Comparison of ENCODE assay signal across 8 cellular contexts in genomic region chr6:85594197-85594930, GRCh38. TPM values are rescaled to one million over a fixed set of nuclear protein-coding genes. Genes with fewer than 3 reads are reported as not detected.
A peak's percentile ranks its signal among the peaks of the same experiment; 100 is the strongest.
DNase-seq lines count a peak whose midpoint lies in the region; ATAC-seq, FAIRE-seq and TF ChIP-seq lines count a peak whose summit lies in the region.

No MANE protein-coding gene starts in this region.

- peaks cover 37% of the 10 kb centered on the region for H3K79me2 ChIP-seq in PC-3 (ENCODE audit: low read length)

- H3K4me3 ChIP-seq in PC-3 (ENCODE audit: low read length) = peak overlapping the region; percentile 91
- peak overlapping the region; percentile 66 to 87 for H3K4me3 ChIP-seq in ascending aorta
- H3K4me3 ChIP-seq in kidney (ENCODE audit: low read length in 2 of 2) = peak overlapping the region; percentile 94 to 97

- H3K9me3 ChIP-seq in PC-3 (ENCODE audit: low read length) (no peaks in the 10 kb centered on the region), ascending aorta (no peaks in the 10 kb centered on the region), kidney (ENCODE audit: control insufficient read depth in 1 of 2, low read length in 2 of 2) (no peaks in the 10 kb centered on the region)

- H3K9me2 ChIP-seq in PC-3 (replicated peaks; ENCODE audit: low read length) = no peaks in the 10 kb centered on the region

- peak overlapping the region; percentile 75 for H3K9ac ChIP-seq in PC-3 (ENCODE audit: low read length)
- peak overlapping the region; percentile 18 to 92 for H3K9ac ChIP-seq in kidney (ENCODE audit: low read length in 2 of 2)

- H3F3A ChIP-seq in PC-3 (ENCODE audit: low read length, unreplicated experiment) = no peaks in the 10 kb centered on the region

- POLR2A ChIA-PET in PC-3 (lab: Charles Lee; ENCODE audit: unreplicated experiment) = interaction anchor here (0.5 to 0.9 kb wide), 5 partner anchors 84 to 254 kb away, joined by 3 to 6 read pairs (median 4); partner anchors contain the start of gene NT5E

- H2AFZ ChIP-seq in PC-3 (ENCODE audit: low read length) = peak overlapping the region; percentile 90

- H3K4me1 ChIP-seq in PC-3 (ENCODE audit: insufficient read depth, low read length) (peaks cover 21% of the 10 kb centered on the region), ascending aorta (peaks cover 0 to 15% of the 10 kb centered on the region in 2 donors), kidney (ENCODE audit: control insufficient read depth in 1 of 2, insufficient read depth in 1 of 2, low read depth in 1 of 2, low read length in 2 of 2) (peaks cover 0 to 7% of the 10 kb centered on the region in 2 donors)

- CTCF ChIA-PET in PC-3 (lab: Charles Lee) = no interaction called here

- H3K27ac ChIP-seq in PC-3 (ENCODE audit: low read length) = peak overlapping the region; percentile 76
- peak overlapping the region; percentile 95 to 96 for H3K27ac ChIP-seq in ascending aorta
- peak overlapping the region; percentile 95 for H3K27ac ChIP-seq in kidney (ENCODE audit: low read depth in 2 of 2, low read length in 2 of 2)

- intact Hi-C loops in PC-3 (cut with micrococcal nuclease) = loop anchor here (2.0 to 10.0 kb wide), 3 partner anchors 48 to 142 kb away; partner anchors contain the start of genes NT5E and SYNCRIP
- intact Hi-C loops in ascending aorta (cut with DNase I) = loop anchor here (1.0 to 5.0 kb wide), 2 partner anchors 48 to 142 kb away; partner anchors contain the start of genes NT5E and SYNCRIP
- intact Hi-C loops in kidney (cut with DNase I) = no loop called here

- 0 out of 2 replicates have a peak, but pooled peaks cover 4% of the 10 kb centered on the region for H4K20me1 ChIP-seq in PC-3 (ENCODE audit: low read length)

- H3K4me2 ChIP-seq in PC-3 (ENCODE audit: low read length) = peak overlapping the region; percentile 92

- DNase-seq in A172 (ENCODE audit: low spot score) = peak; percentile 10
- DNase-seq in PC-3 = no peak
- no peak for DNase-seq in ascending aorta (ENCODE audit: low spot score in 2 of 2)
- no peak for DNase-seq in kidney
- peak; percentile 32 to 44 for DNase-seq in stimulated activated CD4-positive, alpha-beta T cell treated with anti-CD3 and anti-CD28 coated beads, Interleukin-4, amount 100 ng/mL, for 48 hours (ENCODE audit: low read depth in 2 of 2)
- no peak for DNase-seq in AG08396 (ENCODE audit: low spot score)

- H3K36me3 ChIP-seq in PC-3 (ENCODE audit: low read depth, low read length) (no peaks in the 10 kb centered on the region), ascending aorta (no peaks in the 10 kb centered on the region), kidney (ENCODE audit: control insufficient read depth in 1 of 2, insufficient read depth in 2 of 2, low read length in 2 of 2) (no peaks in the 10 kb centered on the region)

- no peaks in the 10 kb centered on the region for H3K27me3 ChIP-seq in PC-3 (ENCODE audit: low read length)
- H3K27me3 ChIP-seq in ascending aorta = no peaks in the 10 kb centered on the region

- BruUV-seq in PC-3 (replicated peaks; lab: Mats Ljungman, UMichigan) = TSS peak; percentile 88

- FAIRE-seq in kidney (lab: Jason Lieb, UNC) = no peak

- no peak for TF ChIP-seq CTCF in PC-3 (conservative IDR thresholded peaks at IDR 0.05; ENCODE audit: low read depth, low read length)
- no peak for TF ChIP-seq CTCF in ascending aorta (IDR thresholded peaks at IDR 0.05)
- TF ChIP-seq CTCF in kidney (IDR thresholded peaks at IDR 0.05; ENCODE audit: borderline replicate concordance, extremely low read depth, insufficient read depth) = no peak

- ATAC-seq in GM18870 (IDR thresholded peaks at IDR 0.05; ENCODE audit: unreplicated experiment) (peak; percentile 20), HG03103 (IDR thresholded peaks at IDR 0.05; ENCODE audit: low read depth, unreplicated experiment) (peak; percentile 2), PC-3 (peak; percentile 13)

RNA-seq across cellular contexts. Expression of gene SNX14, which starts 0.7 kb away (rescaled TPM):
- total RNA-seq in A172 (2014; rRNA removed; shearing (Covaris generic)) = 84.2 and 99.9 TPM in 2 replicates
- total RNA-seq in PC-3 (2014; rRNA removed) (64.4 and 65.4 TPM in 2 replicates), ascending aorta (63.2 TPM), kidney (100 TPM)
- polyA plus RNA-seq in kidney (ENCODE audit: insufficient read depth, low read depth, low replicate concordance) = 125 TPM

RNA-seq across cellular contexts. Expression of gene SYNCRIP, which starts 48.3 kb away (rescaled TPM):
- total RNA-seq in A172 (2014; rRNA removed; shearing (Covaris generic)) = 124 and 148 TPM in 2 replicates
- total RNA-seq in PC-3 (2014; rRNA removed) (63.8 and 76.6 TPM in 2 replicates), ascending aorta (25.3 TPM), kidney (109 TPM)
- polyA plus RNA-seq in kidney (ENCODE audit: insufficient read depth, low read depth, low replicate concordance) = 26.5 TPM

Comparison
In these comparisons a context has a peak if more than half of its experiments do, and no peak if none do; other contexts are left out.
1. DNase-seq: peak in A172 (single experiment) and stimulated activated CD4-positive, alpha-beta T cell treated with anti-CD3 and anti-CD28 coated beads, Interleukin-4, amount 100 ng/mL, for 48 hours (2 of 2); none in PC-3 (single experiment), ascending aorta (0 of 2), kidney (single experiment) and AG08396 (single experiment).
2. Peak in every context shown above with its lines, with median percentiles within 50 percentile points of each other: ATAC-seq, H3K27ac ChIP-seq and H3K4me3 ChIP-seq.